In genomic region chr15:41443275-41443674, GRCh38 we compare ENCODE assay signal across 8 cellular contexts. TPM values are rescaled to one million over a fixed set of nuclear protein-coding genes. Genes with fewer than 3 reads are reported as not detected.
"Had no signal": no experiment of that assay in that cellular context is flagged by ENCODE, and none has a peak within 500 bp of the region (broad histone marks: within the 10 kb centered on the region; RNA-seq: fewer than 3 reads in every experiment).

No MANE protein-coding gene starts in this region.

- H3K9me3 Mint-ChIP-seq: activated B cell treated with CpG ODN at 0.5 μM for 24 hours had no signal

- H3K27ac Mint-ChIP-seq: activated B cell treated with CpG ODN at 0.5 μM for 24 hours had no signal

- H3K27me3 Mint-ChIP-seq: activated B cell treated with CpG ODN at 0.5 μM for 24 hours had no signal

- DNase-seq: activated B cell treated with CpG ODN at 0.5 μM for 24 hours; activated gamma-delta T cell treated with Interleukin-2 at 50 U/mL for 16 hours; dorsolateral prefrontal cortex; left colon; midbrain; Right ventricle myocardium superior; stimulated activated CD4-positive, alpha-beta T cell treated with anti-CD3 and anti-CD28 coated beads, Interleukin-1b, Interleukin-23, amount 100 ng/mL, for 48 hours had no signal

- H3K4me3 Mint-ChIP-seq: activated B cell treated with CpG ODN at 0.5 μM for 24 hours had no signal

RNA-seq across cellular contexts. Expression of gene ITPKA, which starts 50.4 kb away (rescaled TPM):
- total RNA-seq: ascending aorta had no signal
